8 cellular contexts compared by ENCODE assay signal in the genomic region with DNA sequence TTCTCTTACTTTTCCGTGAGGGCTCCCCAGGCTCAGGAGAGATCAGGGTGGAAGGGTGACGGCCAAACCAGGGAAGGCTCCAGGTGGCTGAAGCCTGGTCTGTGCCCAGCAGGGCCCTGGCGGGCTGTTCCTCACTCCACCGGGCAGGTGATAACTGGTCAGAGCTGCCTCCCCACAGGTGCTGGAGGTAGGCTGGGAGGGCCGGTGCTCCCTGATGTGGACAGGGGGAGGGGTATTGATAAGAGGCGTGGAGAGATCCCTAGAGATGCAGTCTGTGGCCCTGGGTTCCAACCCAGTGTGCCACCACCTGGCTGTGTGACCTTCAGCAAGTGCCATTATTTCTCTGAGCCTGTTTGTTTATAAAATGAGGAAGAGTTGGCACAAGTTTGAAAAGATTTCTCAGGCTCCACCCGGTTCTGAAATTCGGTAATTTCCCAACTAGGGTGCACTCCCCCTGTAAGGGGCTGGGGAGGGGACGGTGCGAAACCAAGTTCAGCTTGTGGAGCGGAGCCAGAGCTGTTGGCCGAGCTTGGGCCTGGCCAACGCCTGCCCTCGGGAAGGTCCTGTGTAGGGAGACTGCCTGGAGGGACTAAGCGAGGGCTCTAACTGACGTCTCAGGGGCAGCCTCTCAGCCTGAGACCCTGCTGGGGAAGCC. TPM values are rescaled to one million over a fixed set of nuclear protein-coding genes. Genes with fewer than 3 reads are reported as not detected.
DNase-seq lines count a peak whose midpoint lies in the region; ATAC-seq and TF ChIP-seq lines count a peak whose summit lies in the region.

No MANE protein-coding gene starts in this region.

- H3K4me1 Mint-ChIP-seq in T-helper 2 cell treated with Interferon-gamma antibody and Interleukin-4, amounts not matched to agents 5 μg/mL and 100 μg/mL, for 36 hours (ENCODE audit: low read depth): peaks cover 29% of the 10 kb centered on the region

- H3K36me3 ChIP-seq in parathyroid adenoma (ENCODE audit: control insufficient read depth, insufficient read depth, low read length): no peaks in the 10 kb centered on the region

- TF ChIP-seq CTCF in 22Rv1 (IDR thresholded peaks at IDR 0.05) (no peak), fibroblast of villous mesenchyme (IDR thresholded peaks at IDR 0.05; ENCODE audit: insufficient read depth, low read depth, low read length) (no peak), parathyroid adenoma (IDR thresholded peaks at IDR 0.05) (no peak)

- H3K9ac ChIP-seq in parathyroid adenoma: peak overlapping the region; percentile 73

- H3K4me2 ChIP-seq in parathyroid adenoma (ENCODE audit: low read length): peak overlapping the region; percentile 81

- H3K9me3 Mint-ChIP-seq in T-helper 2 cell treated with Interferon-gamma antibody and Interleukin-4, amounts not matched to agents 5 μg/mL and 100 μg/mL, for 36 hours: no peaks in the 10 kb centered on the region

- peak overlapping the region; percentile 80 for H2AFZ ChIP-seq in parathyroid adenoma

- peaks cover 4% of the 10 kb centered on the region for H3K79me2 ChIP-seq in parathyroid adenoma

- H3K4me1 ChIP-seq in parathyroid adenoma: peaks cover 11% of the 10 kb centered on the region

- ATAC-seq in GM21515 (IDR thresholded peaks at IDR 0.05; ENCODE audit: unreplicated experiment) (peak; percentile 9), HG02938 (IDR thresholded peaks at IDR 0.05; ENCODE audit: unreplicated experiment) (no peak)

- H3K27me3 Mint-ChIP-seq in T-helper 2 cell treated with Interferon-gamma antibody and Interleukin-4, amounts not matched to agents 5 μg/mL and 100 μg/mL, for 36 hours (ENCODE audit: low read depth): peaks cover 6% of the 10 kb centered on the region

- in situ Hi-C loops in ACHN (cut with HindIII; ENCODE audit: low pct_ligation_motif_present, low pct_unique_long_range_greater_than_20kb, low sequenced_read_pairs): no loop called here

- H3K9me3 ChIP-seq in parathyroid adenoma (ENCODE audit: control insufficient read depth, low read length): no peaks in the 10 kb centered on the region

- H3K27ac ChIP-seq in 22Rv1 (peak overlapping the region; percentile 85), parathyroid adenoma (peak overlapping the region; percentile 94)

- no peak for DNase-seq in T-helper 2 cell treated with Interferon-gamma antibody and Interleukin-4, amounts not matched to agents 5 μg/mL and 100 μg/mL, for 36 hours (ENCODE audit: low spot score)
- DNase-seq in fibroblast of villous mesenchyme (ENCODE audit: low read depth): peak; percentile 55
- DNase-seq in ecto neural progenitor cell (ENCODE audit: low spot score): no peak
- DNase-seq in ACHN: no peak

- H3K4me3 Mint-ChIP-seq in T-helper 2 cell treated with Interferon-gamma antibody and Interleukin-4, amounts not matched to agents 5 μg/mL and 100 μg/mL, for 36 hours: peak overlapping the region; percentile 63

- H3K27ac Mint-ChIP-seq in T-helper 2 cell treated with Interferon-gamma antibody and Interleukin-4, amounts not matched to agents 5 μg/mL and 100 μg/mL, for 36 hours: peak overlapping the region; percentile 82

- peak overlapping the region; percentile 69 for H3K4me3 ChIP-seq in fibroblast of villous mesenchyme (ENCODE audit: low read depth, low read length)
- H3K4me3 ChIP-seq in parathyroid adenoma (ENCODE audit: low read depth, low read length): peak overlapping the region; percentile 60

- H3K36me3 Mint-ChIP-seq in T-helper 2 cell treated with Interferon-gamma antibody and Interleukin-4, amounts not matched to agents 5 μg/mL and 100 μg/mL, for 36 hours (ENCODE audit: low read depth): no peaks in the 10 kb centered on the region

- H3K27me3 ChIP-seq in parathyroid adenoma (ENCODE audit: control insufficient read depth, insufficient read depth, low read length): no peaks in the 10 kb centered on the region

RNA-seq across cellular contexts. Expression of a gene that starts 1.0 kb away (rescaled TPM):
- total RNA-seq in fibroblast of villous mesenchyme: 2.2 and 2.9 TPM in 2 replicates

RNA-seq across cellular contexts. Expression of a gene that starts 19.5 kb away (rescaled TPM):
- total RNA-seq in fibroblast of villous mesenchyme: 70.0 and 71.8 TPM in 2 replicates

RNA-seq across cellular contexts. Expression of a gene that starts 29.3 kb away (rescaled TPM):
- total RNA-seq in fibroblast of villous mesenchyme: 0.32 and 0.43 TPM in 2 replicates

RNA-seq across cellular contexts. Expression of a gene that starts 43.5 kb away (rescaled TPM):
- total RNA-seq in fibroblast of villous mesenchyme: 2.2 and 7.7 TPM in 2 replicates
